Comparison of ENCODE assay signal across 10 cellular contexts in the genomic region with DNA sequence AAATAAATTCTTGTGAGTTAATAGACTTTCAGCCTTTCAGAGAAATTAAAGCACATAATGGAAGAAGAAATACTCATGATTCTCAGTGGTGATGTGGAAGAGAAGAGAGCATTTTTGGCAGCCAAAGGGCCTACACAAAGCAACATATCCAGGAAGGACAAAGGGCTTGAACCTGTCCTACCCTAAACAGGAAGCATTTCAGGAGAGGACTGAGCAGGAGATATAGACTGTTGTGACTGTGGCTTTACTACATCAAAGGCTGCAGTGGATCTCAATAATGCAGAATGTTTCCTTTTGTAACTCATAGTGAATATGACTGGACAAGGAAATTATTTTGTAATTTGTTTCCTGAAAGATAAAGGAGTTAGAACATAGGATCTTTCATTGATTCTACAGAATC. TPM values are rescaled to one million over a fixed set of nuclear protein-coding genes. Genes with fewer than 3 reads are reported as not detected.
DNase-seq lines count a peak whose midpoint lies in the region; ATAC-seq and TF ChIP-seq lines count a peak whose summit lies in the region.
"Had no signal": no experiment of that assay in that cellular context is flagged by ENCODE, and none has a peak within 500 bp of the region (broad histone marks: within the 10 kb centered on the region; RNA-seq: fewer than 3 reads in every experiment).

No MANE protein-coding gene starts in this region.

- H3K9me3 ChIP-seq in Peyer's patch (no peaks in the 10 kb centered on the region), body of pancreas (no peaks in the 10 kb centered on the region)
- H3K9me3 ChIP-seq: psoas muscle had no signal

- peak overlapping the region; percentile 97 for H3K4me3 Mint-ChIP-seq in T-helper 1 cell treated with Interleukin-12 subunit alpha and Interleukin-12 subunit beta and Interleukin-4 antibody, amounts not matched to agents 30 μg/mL and 1 μg/mL, for 36 hours
- H3K4me3 Mint-ChIP-seq in stimulated activated memory B cell treated with anti-CD40 and anti-IgM and Interleukin-4, amounts not matched to agents 10 μg/mL and 1 μg/mL and 100 μg/mL, for 72 hours, result no peak overlapping the region

- TF ChIP-seq CTCF in Peyer's patch (IDR thresholded peaks at IDR 0.05), result no peak
- TF ChIP-seq CTCF in fibroblast of pulmonary artery (IDR thresholded peaks at IDR 0.05; ENCODE audit: low read length, missing control alignments), result no peak
- TF ChIP-seq CTCF in body of pancreas (IDR thresholded peaks at IDR 0.05), result no peak

- no peak overlapping the region for H3K4me3 ChIP-seq in Peyer's patch
- no peak overlapping the region for H3K4me3 ChIP-seq in fibroblast of pulmonary artery (replicated peaks; ENCODE audit: low read depth, low read length)
- no peak overlapping the region for H3K4me3 ChIP-seq in body of pancreas

- peak overlapping the region; percentile 94 to 99 (median 96) for H3K27ac ChIP-seq in Peyer's patch
- H3K27ac ChIP-seq in body of pancreas, result peak overlapping the region in 1 of 4 donors; percentile 91
- H3K27ac ChIP-seq: psoas muscle had no signal

- ATAC-seq in stimulated activated memory B cell treated with anti-CD40 and anti-IgM and Interleukin-4, amounts not matched to agents 10 μg/mL and 1 μg/mL and 100 μg/mL, for 72 hours, result no peak
- ATAC-seq in body of pancreas (no peak), GM21576 (IDR thresholded peaks at IDR 0.05; ENCODE audit: unreplicated experiment) (no peak)
- ATAC-seq: psoas muscle had no signal

- H3K9me3 Mint-ChIP-seq in T-helper 1 cell treated with Interleukin-12 subunit alpha and Interleukin-12 subunit beta and Interleukin-4 antibody, amounts not matched to agents 30 μg/mL and 1 μg/mL, for 36 hours, result no peaks in the 10 kb centered on the region
- no peaks in the 10 kb centered on the region for H3K9me3 Mint-ChIP-seq in stimulated activated memory B cell treated with anti-CD40 and anti-IgM and Interleukin-4, amounts not matched to agents 10 μg/mL and 1 μg/mL and 100 μg/mL, for 72 hours

- TF ChIP-seq POLR2A in Peyer's patch (IDR thresholded peaks at IDR 0.05) (no peak), body of pancreas (IDR thresholded peaks at IDR 0.05) (no peak)

- DNase-seq in T-helper 1 cell, result no peak
- no peak for DNase-seq in Peyer's patch
- DNase-seq in fibroblast of pulmonary artery (ENCODE audit: low read depth), result peak; percentile 4
- no peak for DNase-seq in body of pancreas
- no peak for DNase-seq in activated CD8-positive, alpha-beta memory T cell treated with anti-CD3 and anti-CD28 coated beads, Interleukin-2, amount 50 U/mL, for 4 hours
- DNase-seq: psoas muscle had no signal

- peaks cover 3% of the 10 kb centered on the region for H3K27me3 Mint-ChIP-seq in T-helper 1 cell treated with Interleukin-12 subunit alpha and Interleukin-12 subunit beta and Interleukin-4 antibody, amounts not matched to agents 30 μg/mL and 1 μg/mL, for 36 hours (ENCODE audit: low read depth)
- no peaks in the 10 kb centered on the region for H3K27me3 Mint-ChIP-seq in stimulated activated memory B cell treated with anti-CD40 and anti-IgM and Interleukin-4, amounts not matched to agents 10 μg/mL and 1 μg/mL and 100 μg/mL, for 72 hours

- H3K4me1 Mint-ChIP-seq in T-helper 1 cell treated with Interleukin-12 subunit alpha and Interleukin-12 subunit beta and Interleukin-4 antibody, amounts not matched to agents 30 μg/mL and 1 μg/mL, for 36 hours (ENCODE audit: low read depth), result peaks cover 33% of the 10 kb centered on the region
- peaks cover 18% of the 10 kb centered on the region for H3K4me1 Mint-ChIP-seq in stimulated activated memory B cell treated with anti-CD40 and anti-IgM and Interleukin-4, amounts not matched to agents 10 μg/mL and 1 μg/mL and 100 μg/mL, for 72 hours

- intact Hi-C loops in body of pancreas (cut with DNase I), result no loop called here

- peaks cover 18% of the 10 kb centered on the region for H3K36me3 Mint-ChIP-seq in T-helper 1 cell treated with Interleukin-12 subunit alpha and Interleukin-12 subunit beta and Interleukin-4 antibody, amounts not matched to agents 30 μg/mL and 1 μg/mL, for 36 hours (ENCODE audit: low read depth)
- H3K36me3 Mint-ChIP-seq in stimulated activated memory B cell treated with anti-CD40 and anti-IgM and Interleukin-4, amounts not matched to agents 10 μg/mL and 1 μg/mL and 100 μg/mL, for 72 hours, result no peaks in the 10 kb centered on the region

- H3K4me1 ChIP-seq in Peyer's patch (peaks cover 0 to 9% (median 2%) of the 10 kb centered on the region in 4 donors), body of pancreas (peaks cover 8% of the 10 kb centered on the region)
- H3K4me1 ChIP-seq: psoas muscle had no signal

- H3K36me3 ChIP-seq in Peyer's patch (no peaks in the 10 kb centered on the region), body of pancreas (replicated peaks in 1 of 2; ENCODE audit: insufficient read depth in 1 of 2, low read depth in 2 of 2) (no peaks in the 10 kb centered on the region)

- H3K27me3 ChIP-seq in Peyer's patch (no peaks in the 10 kb centered on the region), body of pancreas (no peaks in the 10 kb centered on the region)

- H3K27ac Mint-ChIP-seq in T-helper 1 cell treated with Interleukin-12 subunit alpha and Interleukin-12 subunit beta and Interleukin-4 antibody, amounts not matched to agents 30 μg/mL and 1 μg/mL, for 36 hours, result peak overlapping the region; percentile 98
- H3K27ac Mint-ChIP-seq in stimulated activated memory B cell treated with anti-CD40 and anti-IgM and Interleukin-4, amounts not matched to agents 10 μg/mL and 1 μg/mL and 100 μg/mL, for 72 hours, result peak overlapping the region; percentile 99

RNA-seq across cellular contexts. Expression of gene PARP8, which starts 1.3 kb away (rescaled TPM):
- total RNA-seq in Peyer's patch (10 to 100 TPM; 12.0 to 34.7 (median 25.3) TPM), body of pancreas (10 to 100 TPM; 13.5 to 17.9 TPM)
- total RNA-seq: G401 had no signal
